Comparison of ENCODE assay signal across 2 cellular contexts in genomic region chr2:118842687-118843491, GRCh38.
TF ChIP-seq lines count a peak whose summit lies in the region.

No MANE protein-coding gene starts in this region.

TF ChIP-seq in H1, 55 proteins besides CTCF, POLR2A, EP300 and RAD21 (continued from another document):
- TF ChIP-seq MAFK (IDR thresholded peaks at IDR 0.05; ENCODE audit: low read depth, low read length): no peak
- TF ChIP-seq SUZ12 (IDR thresholded peaks at IDR 0.05; ENCODE audit: low read length): peak; percentile 73
- TF ChIP-seq BRCA1 (IDR thresholded peaks at IDR 0.05; ENCODE audit: low read depth, low read length): no peak
- TF ChIP-seq CBX5 (IDR thresholded peaks at IDR 0.05; ENCODE audit: low read depth, low read length): no peak
- TF ChIP-seq CBX8 (IDR thresholded peaks at IDR 0.05; ENCODE audit: borderline replicate concordance, low read depth, low read length): no peak
- TF ChIP-seq CTBP2 (IDR thresholded peaks at IDR 0.05; ENCODE audit: borderline replicate concordance, insufficient read depth, insufficient read length, low read length): peak; percentile 96
- TF ChIP-seq SAP30 (IDR thresholded peaks at IDR 0.05; ENCODE audit: insufficient read depth, insufficient replicate concordance, low read length): no peak
- peak; percentile 39; the same call in 1 of the 2 replicates for TF ChIP-seq RBBP5 (IDR thresholded peaks at IDR 0.05; ENCODE audit: borderline replicate concordance, low read depth, low read length)
- TF ChIP-seq HDAC2 (IDR thresholded peaks at IDR 0.05; ENCODE audit: borderline replicate concordance in 1 of 2, low read depth in 2 of 2, low read length in 2 of 2): peak in 1 of 2 experiments; percentile 22; a peak in 1 of 4 replicates
- TF ChIP-seq ZNF274 (IDR thresholded peaks at IDR 0.05; ENCODE audit: borderline replicate concordance, extremely low read depth, low read length): no peak
- TF ChIP-seq EZH2 (IDR thresholded peaks at IDR 0.05; ENCODE audit: low read depth, low read length, severe bottlenecking): peak; percentile 72
- peak; percentile 58 for TF ChIP-seq MAX (IDR thresholded peaks at IDR 0.05)
- TF ChIP-seq RFX5 (IDR thresholded peaks at IDR 0.05; ENCODE audit: borderline replicate concordance, low read depth, low read length): no peak
- peak; percentile 52 for TF ChIP-seq ASH2L (IDR thresholded peaks at IDR 0.05; ENCODE audit: low read length)
- 0 out of 2 replicates have a peak, but pooled peaks have one; percentile 20 for TF ChIP-seq EGR1 (IDR thresholded peaks at IDR 0.05; ENCODE audit: borderline replicate concordance, low read depth, low read length)
- no peak for TF ChIP-seq SP2 (IDR thresholded peaks at IDR 0.05; ENCODE audit: low read length)
- no peak for TF ChIP-seq SIX5 (IDR thresholded peaks at IDR 0.05; ENCODE audit: low read depth, low read length)
- TF ChIP-seq RNF2 (IDR thresholded peaks at IDR 0.05; ENCODE audit: borderline replicate concordance, low read depth, low read length, missing control alignments, poor library complexity, severe bottlenecking): peak; percentile 58
- TF ChIP-seq TEAD4 (IDR thresholded peaks at IDR 0.05; ENCODE audit: low read depth, low read length): no peak
- TF ChIP-seq POU5F1 (IDR thresholded peaks at IDR 0.05; ENCODE audit: low read depth, low read length): no peak
- TF ChIP-seq ATF2 (IDR thresholded peaks at IDR 0.05; ENCODE audit: low read length): no peak
TF ChIP-seq in H1: peak in this region for 10.

TF ChIP-seq in neural cell, 6 proteins besides CTCF, POLR2A, EP300 and RAD21 (continued from another document):
- no peak for TF ChIP-seq REST (IDR thresholded peaks at IDR 0.05; ENCODE audit: borderline replicate concordance)
- no peak for TF ChIP-seq MXI1 (conservative IDR thresholded peaks at IDR 0.05; ENCODE audit: poor library complexity, severe bottlenecking)
- no peak for TF ChIP-seq SMC3 (conservative IDR thresholded peaks at IDR 0.05; ENCODE audit: poor library complexity)
